1 cellular context compared by ENCODE assay signal in the genomic region with DNA sequence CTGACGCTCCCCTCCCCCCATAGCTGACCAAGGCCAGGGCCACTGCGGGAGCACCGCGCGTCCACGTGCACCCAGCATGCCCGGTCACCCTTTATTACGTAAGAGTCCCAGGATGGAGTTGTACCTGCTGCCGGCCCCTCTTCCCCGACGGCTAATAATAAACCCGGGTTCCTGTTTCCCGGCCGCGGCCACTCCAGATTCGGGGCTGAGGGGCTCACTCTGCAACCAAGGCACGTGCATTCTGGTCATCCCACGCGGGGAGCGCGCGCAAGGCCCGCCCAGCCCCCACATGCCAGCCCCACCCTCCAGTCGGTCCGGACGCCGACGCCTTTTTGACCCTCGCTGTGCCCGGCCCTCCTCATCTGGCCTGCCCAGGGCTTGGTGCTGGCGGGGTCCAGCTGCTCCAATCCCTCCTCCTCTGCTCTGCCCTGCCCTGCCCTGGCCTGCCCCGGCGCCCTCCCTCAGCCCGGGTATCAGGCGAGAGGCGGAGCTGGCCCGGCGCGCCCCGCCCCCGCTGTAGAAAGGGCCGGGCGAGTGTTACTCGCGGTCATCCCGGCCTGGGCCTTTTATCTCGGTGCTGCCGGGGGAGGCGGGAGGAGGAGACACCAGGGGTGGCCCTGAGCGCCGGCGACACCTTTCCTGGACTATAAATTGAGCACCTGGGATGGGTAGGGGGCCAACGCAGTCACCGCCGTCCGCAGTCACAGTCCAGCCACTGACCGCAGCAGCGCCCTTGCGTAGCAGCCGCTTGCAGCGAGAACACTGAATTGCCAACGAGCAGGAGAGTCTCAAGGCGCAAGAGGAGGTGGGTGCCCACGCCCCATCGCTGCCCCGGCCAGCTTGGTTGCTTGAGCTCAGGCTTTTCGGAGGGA.
TF ChIP-seq lines count a peak whose summit lies in the region.

No MANE protein-coding gene starts in this region.

TF ChIP-seq in K562, 482 proteins besides CTCF, POLR2A, EP300 and RAD21 (continued from another document and continues in another):
- no peak for TF ChIP-seq TRIM25 (IDR thresholded peaks at IDR 0.05; ENCODE audit: borderline replicate concordance)
- TF ChIP-seq, protein P1, sequence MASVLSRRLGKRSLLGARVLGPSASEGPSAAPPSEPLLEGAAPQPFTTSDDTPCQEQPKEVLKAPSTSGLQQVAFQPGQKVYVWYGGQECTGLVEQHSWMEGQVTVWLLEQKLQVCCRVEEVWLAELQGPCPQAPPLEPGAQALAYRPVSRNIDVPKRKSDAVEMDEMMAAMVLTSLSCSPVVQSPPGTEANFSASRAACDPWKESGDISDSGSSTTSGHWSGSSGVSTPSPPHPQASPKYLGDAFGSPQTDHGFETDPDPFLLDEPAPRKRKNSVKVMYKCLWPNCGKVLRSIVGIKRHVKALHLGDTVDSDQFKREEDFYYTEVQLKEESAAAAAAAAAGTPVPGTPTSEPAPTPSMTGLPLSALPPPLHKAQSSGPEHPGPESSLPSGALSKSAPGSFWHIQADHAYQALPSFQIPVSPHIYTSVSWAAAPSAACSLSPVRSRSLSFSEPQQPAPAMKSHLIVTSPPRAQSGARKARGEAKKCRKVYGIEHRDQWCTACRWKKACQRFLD (CRISPR knock-in tag; IDR thresholded peaks at IDR 0.05): peak; percentile 82; the same call in 1 of the 2 replicates
- no peak for TF ChIP-seq SMARCC2 (IDR thresholded peaks at IDR 0.05; ENCODE audit: low read depth)
- TF ChIP-seq, protein P2, sequence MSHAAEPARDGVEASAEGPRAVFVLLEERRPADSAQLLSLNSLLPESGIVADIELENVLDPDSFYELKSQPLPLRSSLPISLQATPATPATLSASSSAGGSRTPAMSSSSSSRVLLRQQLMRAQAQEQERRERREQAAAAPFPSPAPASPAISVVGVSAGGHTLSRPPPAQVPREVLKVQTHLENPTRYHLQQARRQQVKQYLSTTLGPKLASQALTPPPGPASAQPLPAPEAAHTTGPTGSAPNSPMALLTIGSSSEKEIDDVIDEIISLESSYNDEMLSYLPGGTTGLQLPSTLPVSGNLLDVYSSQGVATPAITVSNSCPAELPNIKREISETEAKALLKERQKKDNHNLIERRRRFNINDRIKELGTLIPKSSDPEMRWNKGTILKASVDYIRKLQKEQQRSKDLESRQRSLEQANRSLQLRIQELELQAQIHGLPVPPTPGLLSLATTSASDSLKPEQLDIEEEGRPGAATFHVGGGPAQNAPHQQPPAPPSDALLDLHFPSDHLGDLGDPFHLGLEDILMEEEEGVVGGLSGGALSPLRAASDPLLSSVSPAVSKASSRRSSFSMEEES (CRISPR knock-in tag; IDR thresholded peaks at IDR 0.05): no peak
- TF ChIP-seq CTBP1 (IDR thresholded peaks at IDR 0.05; ENCODE audit: borderline replicate concordance): peak; percentile 84; the same call in 1 of the 2 replicates
- TF ChIP-seq ZNF785 (CRISPR knock-in tag; IDR thresholded peaks at IDR 0.05): no peak
- TF ChIP-seq ZZZ3 (IDR thresholded peaks at IDR 0.05): no peak
- TF ChIP-seq, protein P3, sequence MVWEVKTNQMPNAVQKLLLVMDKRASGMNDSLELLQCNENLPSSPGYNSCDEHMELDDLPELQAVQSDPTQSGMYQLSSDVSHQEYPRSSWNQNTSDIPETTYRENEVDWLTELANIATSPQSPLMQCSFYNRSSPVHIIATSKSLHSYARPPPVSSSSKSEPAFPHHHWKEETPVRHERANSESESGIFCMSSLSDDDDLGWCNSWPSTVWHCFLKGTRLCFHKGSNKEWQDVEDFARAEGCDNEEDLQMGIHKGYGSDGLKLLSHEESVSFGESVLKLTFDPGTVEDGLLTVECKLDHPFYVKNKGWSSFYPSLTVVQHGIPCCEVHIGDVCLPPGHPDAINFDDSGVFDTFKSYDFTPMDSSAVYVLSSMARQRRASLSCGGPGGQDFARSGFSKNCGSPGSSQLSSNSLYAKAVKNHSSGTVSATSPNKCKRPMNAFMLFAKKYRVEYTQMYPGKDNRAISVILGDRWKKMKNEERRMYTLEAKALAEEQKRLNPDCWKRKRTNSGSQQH (CRISPR knock-in tag; IDR thresholded peaks at IDR 0.05): no peak
- TF ChIP-seq ATF4 (CRISPR knock-in tag; IDR thresholded peaks at IDR 0.05): no peak
- 0 out of 2 replicates have a peak, but pooled peaks have one; percentile 21 for TF ChIP-seq JUNB (CRISPR knock-in tag; conservative IDR thresholded peaks at IDR 0.05)
- TF ChIP-seq TAF7 (tag; IDR thresholded peaks at IDR 0.05): 0 out of 2 replicates have a peak, but pooled peaks have one; percentile 26
- TF ChIP-seq TBP (optimal IDR thresholded peaks at IDR 0.05; ENCODE audit: low read depth, low read length): peak; percentile 96
- peak in 1 of 2 experiments; percentile 65; a peak in 2 of 4 replicates for TF ChIP-seq RCOR1 (IDR thresholded peaks at IDR 0.05; ENCODE audit: borderline replicate concordance in 1 of 2, low read depth in 2 of 2, low read length in 2 of 2)
- peak; percentile 73 for TF ChIP-seq EGR1 (conservative IDR thresholded peaks at IDR 0.05)
- TF ChIP-seq CCNT2 (IDR thresholded peaks at IDR 0.05; ENCODE audit: borderline replicate concordance, extremely low read depth, insufficient read length, low read depth, low read length): peak; percentile 59
- TF ChIP-seq, protein P4, sequence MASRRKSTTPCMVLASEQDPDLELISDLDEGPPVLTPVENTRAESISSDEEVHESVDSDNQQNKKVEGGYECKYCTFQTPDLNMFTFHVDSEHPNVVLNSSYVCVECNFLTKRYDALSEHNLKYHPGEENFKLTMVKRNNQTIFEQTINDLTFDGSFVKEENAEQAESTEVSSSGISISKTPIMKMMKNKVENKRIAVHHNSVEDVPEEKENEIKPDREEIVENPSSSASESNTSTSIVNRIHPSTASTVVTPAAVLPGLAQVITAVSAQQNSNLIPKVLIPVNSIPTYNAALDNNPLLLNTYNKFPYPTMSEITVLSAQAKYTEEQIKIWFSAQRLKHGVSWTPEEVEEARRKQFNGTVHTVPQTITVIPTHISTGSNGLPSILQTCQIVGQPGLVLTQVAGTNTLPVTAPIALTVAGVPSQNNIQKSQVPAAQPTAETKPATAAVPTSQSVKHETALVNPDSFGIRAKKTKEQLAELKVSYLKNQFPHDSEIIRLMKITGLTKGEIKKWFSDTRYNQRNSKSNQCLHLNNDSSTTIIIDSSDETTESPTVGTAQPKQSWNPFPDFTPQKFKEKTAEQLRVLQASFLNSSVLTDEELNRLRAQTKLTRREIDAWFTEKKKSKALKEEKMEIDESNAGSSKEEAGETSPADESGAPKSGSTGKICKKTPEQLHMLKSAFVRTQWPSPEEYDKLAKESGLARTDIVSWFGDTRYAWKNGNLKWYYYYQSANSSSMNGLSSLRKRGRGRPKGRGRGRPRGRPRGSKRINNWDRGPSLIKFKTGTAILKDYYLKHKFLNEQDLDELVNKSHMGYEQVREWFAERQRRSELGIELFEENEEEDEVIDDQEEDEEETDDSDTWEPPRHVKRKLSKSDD (conservative IDR thresholded peaks at IDR 0.05; ENCODE audit: low read length): no peak
- TF ChIP-seq, protein P5, sequence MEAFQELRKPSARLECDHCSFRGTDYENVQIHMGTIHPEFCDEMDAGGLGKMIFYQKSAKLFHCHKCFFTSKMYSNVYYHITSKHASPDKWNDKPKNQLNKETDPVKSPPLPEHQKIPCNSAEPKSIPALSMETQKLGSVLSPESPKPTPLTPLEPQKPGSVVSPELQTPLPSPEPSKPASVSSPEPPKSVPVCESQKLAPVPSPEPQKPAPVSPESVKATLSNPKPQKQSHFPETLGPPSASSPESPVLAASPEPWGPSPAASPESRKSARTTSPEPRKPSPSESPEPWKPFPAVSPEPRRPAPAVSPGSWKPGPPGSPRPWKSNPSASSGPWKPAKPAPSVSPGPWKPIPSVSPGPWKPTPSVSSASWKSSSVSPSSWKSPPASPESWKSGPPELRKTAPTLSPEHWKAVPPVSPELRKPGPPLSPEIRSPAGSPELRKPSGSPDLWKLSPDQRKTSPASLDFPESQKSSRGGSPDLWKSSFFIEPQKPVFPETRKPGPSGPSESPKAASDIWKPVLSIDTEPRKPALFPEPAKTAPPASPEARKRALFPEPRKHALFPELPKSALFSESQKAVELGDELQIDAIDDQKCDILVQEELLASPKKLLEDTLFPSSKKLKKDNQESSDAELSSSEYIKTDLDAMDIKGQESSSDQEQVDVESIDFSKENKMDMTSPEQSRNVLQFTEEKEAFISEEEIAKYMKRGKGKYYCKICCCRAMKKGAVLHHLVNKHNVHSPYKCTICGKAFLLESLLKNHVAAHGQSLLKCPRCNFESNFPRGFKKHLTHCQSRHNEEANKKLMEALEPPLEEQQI (IDR thresholded peaks at IDR 0.05): no peak
- no peak; the same call in 1 of the 2 replicates for TF ChIP-seq RUNX1 (IDR thresholded peaks at IDR 0.05; ENCODE audit: low read depth)
- TF ChIP-seq E2F5 (CRISPR knock-in tag; IDR thresholded peaks at IDR 0.05): no peak
- TF ChIP-seq, protein P6, sequence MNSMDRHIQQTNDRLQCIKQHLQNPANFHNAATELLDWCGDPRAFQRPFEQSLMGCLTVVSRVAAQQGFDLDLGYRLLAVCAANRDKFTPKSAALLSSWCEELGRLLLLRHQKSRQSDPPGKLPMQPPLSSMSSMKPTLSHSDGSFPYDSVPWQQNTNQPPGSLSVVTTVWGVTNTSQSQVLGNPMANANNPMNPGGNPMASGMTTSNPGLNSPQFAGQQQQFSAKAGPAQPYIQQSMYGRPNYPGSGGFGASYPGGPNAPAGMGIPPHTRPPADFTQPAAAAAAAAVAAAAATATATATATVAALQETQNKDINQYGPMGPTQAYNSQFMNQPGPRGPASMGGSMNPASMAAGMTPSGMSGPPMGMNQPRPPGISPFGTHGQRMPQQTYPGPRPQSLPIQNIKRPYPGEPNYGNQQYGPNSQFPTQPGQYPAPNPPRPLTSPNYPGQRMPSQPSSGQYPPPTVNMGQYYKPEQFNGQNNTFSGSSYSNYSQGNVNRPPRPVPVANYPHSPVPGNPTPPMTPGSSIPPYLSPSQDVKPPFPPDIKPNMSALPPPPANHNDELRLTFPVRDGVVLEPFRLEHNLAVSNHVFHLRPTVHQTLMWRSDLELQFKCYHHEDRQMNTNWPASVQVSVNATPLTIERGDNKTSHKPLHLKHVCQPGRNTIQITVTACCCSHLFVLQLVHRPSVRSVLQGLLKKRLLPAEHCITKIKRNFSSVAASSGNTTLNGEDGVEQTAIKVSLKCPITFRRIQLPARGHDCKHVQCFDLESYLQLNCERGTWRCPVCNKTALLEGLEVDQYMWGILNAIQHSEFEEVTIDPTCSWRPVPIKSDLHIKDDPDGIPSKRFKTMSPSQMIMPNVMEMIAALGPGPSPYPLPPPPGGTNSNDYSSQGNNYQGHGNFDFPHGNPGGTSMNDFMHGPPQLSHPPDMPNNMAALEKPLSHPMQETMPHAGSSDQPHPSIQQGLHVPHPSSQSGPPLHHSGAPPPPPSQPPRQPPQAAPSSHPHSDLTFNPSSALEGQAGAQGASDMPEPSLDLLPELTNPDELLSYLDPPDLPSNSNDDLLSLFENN (IDR thresholded peaks at IDR 0.05; ENCODE audit: low read depth in 2 of 2, low read length in 2 of 2): no peak
- TF ChIP-seq HCFC1 (IDR thresholded peaks at IDR 0.05; ENCODE audit: low read depth, low read length): no peak; the same call in 1 of the 2 replicates
- TF ChIP-seq ATF7 (IDR thresholded peaks at IDR 0.05): peak; percentile 54; the same call in 1 of the 2 replicates
- TF ChIP-seq HEY1 (CRISPR knock-in tag; IDR thresholded peaks at IDR 0.05; ENCODE audit: borderline replicate concordance): no peak
- TF ChIP-seq SMC3 (conservative IDR thresholded peaks at IDR 0.05; ENCODE audit: insufficient read depth, low read depth, low read length): no peak
- TF ChIP-seq ZNF282 (CRISPR knock-in tag; IDR thresholded peaks at IDR 0.05): no peak
- TF ChIP-seq TAF9B (IDR thresholded peaks at IDR 0.05; ENCODE audit: partially characterized antibody): peak; percentile 48
- TF ChIP-seq, protein P7, sequence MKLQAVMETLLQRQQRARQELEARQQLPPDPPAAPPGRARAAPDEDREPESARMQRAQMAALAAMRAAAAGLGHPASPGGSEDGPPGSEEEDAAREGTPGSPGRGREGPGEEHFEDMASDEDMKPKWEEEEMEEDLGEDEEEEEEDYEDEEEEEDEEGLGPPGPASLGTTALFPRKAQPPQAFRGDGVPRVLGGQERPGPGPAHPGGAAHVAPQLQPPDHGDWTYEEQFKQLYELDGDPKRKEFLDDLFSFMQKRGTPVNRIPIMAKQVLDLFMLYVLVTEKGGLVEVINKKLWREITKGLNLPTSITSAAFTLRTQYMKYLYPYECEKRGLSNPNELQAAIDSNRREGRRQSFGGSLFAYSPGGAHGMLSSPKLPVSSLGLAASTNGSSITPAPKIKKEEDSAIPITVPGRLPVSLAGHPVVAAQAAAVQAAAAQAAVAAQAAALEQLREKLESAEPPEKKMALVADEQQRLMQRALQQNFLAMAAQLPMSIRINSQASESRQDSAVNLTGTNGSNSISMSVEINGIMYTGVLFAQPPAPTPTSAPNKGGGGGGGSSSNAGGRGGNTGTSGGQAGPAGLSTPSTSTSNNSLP (IDR thresholded peaks at IDR 0.05; ENCODE audit: borderline replicate concordance, low read depth, low read length): no peak
- no peak for TF ChIP-seq EZH2 (IDR thresholded peaks at IDR 0.05; ENCODE audit: borderline replicate concordance, low read depth, low read length)
- TF ChIP-seq SETDB1 (IDR thresholded peaks at IDR 0.05; ENCODE audit: low read length): no peak
- no peak for TF ChIP-seq MAFF (IDR thresholded peaks at IDR 0.05; ENCODE audit: low read length)
- 0 out of 2 replicates have a peak, but pooled peaks have one; percentile 8 for TF ChIP-seq LCOR (CRISPR knock-in tag; IDR thresholded peaks at IDR 0.05)
- no peak for TF ChIP-seq PTRF (tag; IDR thresholded peaks at IDR 0.05)
- TF ChIP-seq KAT2B (IDR thresholded peaks at IDR 0.05; ENCODE audit: low read depth, low read length): no peak
- peak; percentile 26 for TF ChIP-seq ARID1B (IDR thresholded peaks at IDR 0.05)
- TF ChIP-seq GABPB1 (CRISPR knock-in tag; IDR thresholded peaks at IDR 0.05): no peak
